In genomic region chr17:16931318-16932060, GRCh38 we compare ENCODE assay signal across 1 cellular context.
TF ChIP-seq lines count a peak whose summit lies in the region.

No MANE protein-coding gene starts in this region.

TF ChIP-seq in H1, 55 proteins besides CTCF, POLR2A, EP300 and RAD21 (continued from another document):
- no peak for TF ChIP-seq CHD7 (IDR thresholded peaks at IDR 0.05; ENCODE audit: insufficient replicate concordance, low read length)
- no peak for TF ChIP-seq SUZ12 (IDR thresholded peaks at IDR 0.05; ENCODE audit: low read length)
- no peak for TF ChIP-seq CHD2 (IDR thresholded peaks at IDR 0.05; ENCODE audit: low read length)
- TF ChIP-seq CTBP2 (IDR thresholded peaks at IDR 0.05; ENCODE audit: borderline replicate concordance, insufficient read depth, insufficient read length, low read length) = no peak
TF ChIP-seq in H1: peak in this region for 0.
